In the genomic region with DNA sequence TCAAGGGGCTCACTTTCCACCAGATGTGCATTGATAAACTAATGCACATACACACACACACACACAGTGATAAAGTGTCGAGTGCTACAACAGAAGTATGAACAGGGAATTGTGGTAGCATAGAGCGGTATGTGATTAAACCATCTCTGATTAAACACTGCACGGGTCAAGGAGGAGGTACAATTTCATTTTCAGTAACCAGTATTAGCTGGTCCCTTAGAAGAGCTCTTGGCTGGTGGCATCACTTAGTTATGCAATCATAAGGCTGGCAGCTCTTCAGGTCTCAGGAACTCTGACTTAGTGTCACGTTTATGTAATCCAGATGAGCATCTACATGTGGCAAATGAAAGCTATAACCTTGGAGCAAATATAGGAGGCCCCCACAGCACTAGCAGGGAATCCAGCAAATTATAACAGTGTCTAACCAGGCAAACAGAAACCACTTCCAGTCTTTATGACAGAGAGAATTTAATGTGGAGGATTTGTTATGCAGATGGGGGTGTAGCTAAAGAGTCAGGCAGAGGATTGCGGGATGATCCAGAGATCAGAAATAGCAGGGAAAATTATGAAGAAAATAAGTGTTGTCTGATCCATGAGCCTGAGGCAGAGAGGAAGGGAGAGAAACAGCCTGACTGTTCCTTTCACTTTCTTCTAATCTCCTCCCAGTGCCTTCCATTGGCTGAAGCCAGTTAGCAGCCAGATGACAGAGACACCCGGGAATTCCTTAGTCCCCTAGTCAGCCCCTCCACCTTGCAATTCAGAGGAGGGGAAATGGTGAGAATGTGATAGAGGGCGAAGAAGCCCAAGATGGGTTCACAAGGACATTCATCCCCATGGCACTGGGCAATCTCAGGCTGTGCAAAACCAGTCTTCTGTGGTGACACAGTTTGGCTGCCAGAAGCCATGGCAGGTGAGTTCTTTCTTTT, we compare ENCODE assay signal across 12 cellular contexts.
DNase-seq lines count a peak whose midpoint lies in the region; ATAC-seq and TF ChIP-seq lines count a peak whose summit lies in the region.
"Had no signal": no experiment of that assay in that cellular context is flagged by ENCODE, and none has a peak within 500 bp of the region (broad histone marks: within the 10 kb centered on the region; RNA-seq: fewer than 3 reads in every experiment).

No MANE protein-coding gene starts in this region.

- peaks cover 8% of the 10 kb centered on the region for H3K9me3 Mint-ChIP-seq in MCF 10A (ENCODE audit: unreplicated experiment)
- no peaks in the 10 kb centered on the region for H3K9me3 Mint-ChIP-seq in activated CD4-positive, alpha-beta T cell treated with anti-CD3 and anti-CD28 coated beads, Interleukin-2, amount 10 ng/mL, durations not matched to agents 7 days and 5 days
- H3K9me3 Mint-ChIP-seq: dendritic cell treated with granulocyte-macrophage colony-stimulating factor and Interleukin-4, amounts not matched to agents 40 ng/mL and 50 ng/mL, for 4 days had no signal

- CTCF ChIA-PET in MCF 10A (lab: Yijun Ruan, JAX): interaction anchor here (0.6 kb wide), 1 partner anchor 983 kb away, joined by 3 read pairs; no protein-coding TSS in a partner anchor
- CTCF ChIA-PET in activated CD4-positive, alpha-beta T cell treated with anti-CD3 and anti-CD28 coated beads, Interleukin-2, amount 10 ng/mL, durations not matched to agents 7 days and 5 days (lab: Charles Lee): no interaction called here

- H3K4me1 Mint-ChIP-seq in MCF 10A (ENCODE audit: insufficient read depth, unreplicated experiment): peaks cover 7% of the 10 kb centered on the region
- H3K4me1 Mint-ChIP-seq in activated CD4-positive, alpha-beta T cell treated with anti-CD3 and anti-CD28 coated beads, Interleukin-2, amount 10 ng/mL, durations not matched to agents 7 days and 5 days: no peaks in the 10 kb centered on the region
- H3K4me1 Mint-ChIP-seq: stimulated activated effector memory CD8-positive, alpha-beta T cell treated with anti-CD3 and anti-CD28 coated beads, Interleukin-12 subunit alpha, Interleukin-12 subunit beta, amount 100 ng/mL, for 72 hours had no signal

- peaks cover 8% of the 10 kb centered on the region for H3K27me3 Mint-ChIP-seq in MCF 10A (ENCODE audit: insufficient read depth, unreplicated experiment)
- no peaks in the 10 kb centered on the region for H3K27me3 Mint-ChIP-seq in activated CD4-positive, alpha-beta T cell treated with anti-CD3 and anti-CD28 coated beads, Interleukin-2, amount 10 ng/mL, durations not matched to agents 7 days and 5 days
- H3K27me3 Mint-ChIP-seq: dendritic cell treated with granulocyte-macrophage colony-stimulating factor and Interleukin-4, amounts not matched to agents 40 ng/mL and 50 ng/mL, for 4 days had no signal

- H3K27ac Mint-ChIP-seq in MCF 10A (ENCODE audit: low read depth, unreplicated experiment): no peak overlapping the region
- H3K27ac Mint-ChIP-seq in activated CD4-positive, alpha-beta T cell treated with anti-CD3 and anti-CD28 coated beads, Interleukin-2, amount 10 ng/mL, durations not matched to agents 7 days and 5 days: no peak overlapping the region
- H3K27ac Mint-ChIP-seq: dendritic cell treated with granulocyte-macrophage colony-stimulating factor and Interleukin-4, amounts not matched to agents 40 ng/mL and 50 ng/mL, for 4 days; stimulated activated effector memory CD8-positive, alpha-beta T cell treated with anti-CD3 and anti-CD28 coated beads, Interleukin-12 subunit alpha, Interleukin-12 subunit beta, amount 100 ng/mL, for 72 hours had no signal

- no peak for TF ChIP-seq CTCF in MCF 10A (IDR thresholded peaks at IDR 0.05; ENCODE audit: unreplicated experiment)
- no peak for TF ChIP-seq CTCF in breast epithelium (IDR thresholded peaks at IDR 0.05)
- TF ChIP-seq CTCF in upper lobe of left lung (IDR thresholded peaks at IDR 0.05): no peak

- H3K4me1 ChIP-seq in breast epithelium: no peaks in the 10 kb centered on the region
- peaks cover 2% of the 10 kb centered on the region; the same call in 1 of the 2 replicates for H3K4me1 ChIP-seq in iPS DF 6.9 (ENCODE audit: control insufficient read depth, insufficient read depth, low read length)
- no peaks in the 10 kb centered on the region for H3K4me1 ChIP-seq in upper lobe of left lung

- intact Hi-C loops in MCF 10A (cut with micrococcal nuclease) (no loop called here), breast epithelium (cut with DNase I; ENCODE audit: low total_unique reads) (no loop called here)

- no peaks in the 10 kb centered on the region for H3K27me3 ChIP-seq in breast epithelium
- no peaks in the 10 kb centered on the region for H3K27me3 ChIP-seq in iPS DF 6.9 (ENCODE audit: control insufficient read depth, insufficient read depth, low read length)
- H3K27me3 ChIP-seq in upper lobe of left lung: no peaks in the 10 kb centered on the region

- no peak overlapping the region for H3K27ac ChIP-seq in breast epithelium
- H3K27ac ChIP-seq in iPS DF 6.9 (ENCODE audit: low read length): no peak overlapping the region
- no peak overlapping the region for H3K27ac ChIP-seq in upper lobe of left lung
- H3K27ac ChIP-seq: KMS-11 had no signal

- peak; percentile 39 to 41 for ATAC-seq in upper lobe of left lung (ENCODE audit: low FRiP score in 2 of 2)
- no peak for ATAC-seq in HG03457 (IDR thresholded peaks at IDR 0.05; ENCODE audit: unreplicated experiment)
- ATAC-seq: stimulated activated effector memory CD8-positive, alpha-beta T cell treated with anti-CD3 and anti-CD28 coated beads, Interleukin-12 subunit alpha, Interleukin-12 subunit beta, amount 100 ng/mL, for 72 hours had no signal

- DNase-seq in MCF 10A (ENCODE audit: unreplicated experiment) (peak; percentile 61), breast epithelium (ENCODE audit: low spot score in 2 of 2) (no peak), astrocyte of the hippocampus (ENCODE audit: low read depth, low spot score) (peak; percentile 32), iPS DF 6.9 (ENCODE audit: low read depth, low spot score) (peak; percentile 5), upper lobe of left lung (peak in 1 of 2 donors; percentile 21), activated T-cell treated with anti-CD3 and anti-CD28 coated beads for 4 hours (no peak)
- no peak for DNase-seq in activated CD4-positive, alpha-beta T cell treated with anti-CD3 and anti-CD28 coated beads, Interleukin-2, amount 10 ng/mL, durations not matched to agents 7 days and 5 days
- DNase-seq: NCI-H524 treated with DMSO at 0.1 percent for 48 hours had no signal

- TF ChIP-seq POLR2A in breast epithelium (IDR thresholded peaks at IDR 0.05) (no peak), upper lobe of left lung (IDR thresholded peaks at IDR 0.05) (no peak)

- H3K9me3 ChIP-seq in breast epithelium (no peaks in the 10 kb centered on the region), iPS DF 6.9 (ENCODE audit: control insufficient read depth, insufficient read depth, low read length) (no peaks in the 10 kb centered on the region), upper lobe of left lung (no peaks in the 10 kb centered on the region)

- POLR2A ChIA-PET in MCF 10A (lab: Yijun Ruan, JAX): no interaction called here
- POLR2A ChIA-PET in activated CD4-positive, alpha-beta T cell treated with anti-CD3 and anti-CD28 coated beads, Interleukin-2, amount 10 ng/mL, durations not matched to agents 7 days and 5 days (lab: Charles Lee): no interaction called here

- no peak overlapping the region for H3K4me3 Mint-ChIP-seq in MCF 10A (ENCODE audit: unreplicated experiment)
- no peak overlapping the region for H3K4me3 Mint-ChIP-seq in activated CD4-positive, alpha-beta T cell treated with anti-CD3 and anti-CD28 coated beads, Interleukin-2, amount 10 ng/mL, durations not matched to agents 7 days and 5 days
- H3K4me3 Mint-ChIP-seq: dendritic cell treated with granulocyte-macrophage colony-stimulating factor and Interleukin-4, amounts not matched to agents 40 ng/mL and 50 ng/mL, for 4 days; stimulated activated effector memory CD8-positive, alpha-beta T cell treated with anti-CD3 and anti-CD28 coated beads, Interleukin-12 subunit alpha, Interleukin-12 subunit beta, amount 100 ng/mL, for 72 hours had no signal

- H3K36me3 ChIP-seq in breast epithelium (no peaks in the 10 kb centered on the region), iPS DF 6.9 (ENCODE audit: control insufficient read depth, insufficient read depth, low read length) (no peaks in the 10 kb centered on the region), upper lobe of left lung (no peaks in the 10 kb centered on the region)

- no peak for TF ChIP-seq EP300 in upper lobe of left lung (IDR thresholded peaks at IDR 0.05)

- H3K4me3 ChIP-seq in breast epithelium: peak overlapping the region in 1 of 3 donors; percentile 16
- no peak overlapping the region for H3K4me3 ChIP-seq in iPS DF 6.9 (ENCODE audit: low read length)
- H3K4me3 ChIP-seq in upper lobe of left lung: no peak overlapping the region

- no TSS peak for BruUV-seq in MCF 10A (replicated peaks; lab: Mats Ljungman, UMichigan)

- no peaks in the 10 kb centered on the region for H3K36me3 Mint-ChIP-seq in MCF 10A (ENCODE audit: insufficient read depth, unreplicated experiment)
- no peaks in the 10 kb centered on the region for H3K36me3 Mint-ChIP-seq in activated CD4-positive, alpha-beta T cell treated with anti-CD3 and anti-CD28 coated beads, Interleukin-2, amount 10 ng/mL, durations not matched to agents 7 days and 5 days (ENCODE audit: low read depth)
- H3K36me3 Mint-ChIP-seq: stimulated activated effector memory CD8-positive, alpha-beta T cell treated with anti-CD3 and anti-CD28 coated beads, Interleukin-12 subunit alpha, Interleukin-12 subunit beta, amount 100 ng/mL, for 72 hours had no signal

- WGBS in iPS DF 6.9 (ENCODE audit: insufficient coverage, insufficient read length): no CpG with 5 or more reads among the region's 7 CpGs
- 43 to 47% methylated on average over 6 to 7 of the region's 7 CpGs for WGBS in upper lobe of left lung, 2 donors

Comparison
In these comparisons a context has a peak if more than half of its experiments do, and no peak if none do; other contexts are left out.
1. DNase-seq: peak in MCF 10A (single experiment), astrocyte of the hippocampus (single experiment) and iPS DF 6.9 (single experiment); none in breast epithelium (0 of 2), activated CD4-positive, alpha-beta T cell treated with anti-CD3 and anti-CD28 coated beads, Interleukin-2, amount 10 ng/mL, durations not matched to agents 7 days and 5 days (single experiment) and activated T-cell treated with anti-CD3 and anti-CD28 coated beads for 4 hours (single experiment).